In genomic region chr1:25033828-25034451, GRCh38 we compare ENCODE assay signal across 9 cellular contexts.
DNase-seq lines count a peak whose midpoint lies in the region; ATAC-seq and TF ChIP-seq lines count a peak whose summit lies in the region.
"Had no signal": no experiment of that assay in that cellular context is flagged by ENCODE, and none has a peak within 500 bp of the region (broad histone marks: within the 10 kb centered on the region; RNA-seq: fewer than 3 reads in every experiment).

No MANE protein-coding gene starts in this region.

- ATAC-seq in activated CD8-positive, alpha-beta T cell treated with anti-CD3 and anti-CD28 coated beads, Interleukin-2, amount 10 ng/mL, durations not matched to agents 7 days and 5 days = peak; percentile 2
- ATAC-seq in lung (ENCODE audit: insufficient read depth, low FRiP score) (no peak), GM21367 (IDR thresholded peaks at IDR 0.05; ENCODE audit: unreplicated experiment) (no peak)

- peak overlapping the region; percentile 37 for H3K4me3 Mint-ChIP-seq in activated CD8-positive, alpha-beta T cell treated with anti-CD3 and anti-CD28 coated beads, Interleukin-2, amount 10 ng/mL, durations not matched to agents 7 days and 5 days
- no peak overlapping the region for H3K4me3 Mint-ChIP-seq in progenitor cell of endocrine pancreas (ENCODE audit: low read depth)
- no peak overlapping the region for H3K4me3 Mint-ChIP-seq in glutamatergic neuron (ENCODE audit: unreplicated experiment)

- 28 to 58% methylated on average over 20 to 23 of the region's 23 CpGs for WGBS in lung, 2 donors

- H3K4me1 Mint-ChIP-seq in activated CD8-positive, alpha-beta T cell treated with anti-CD3 and anti-CD28 coated beads, Interleukin-2, amount 10 ng/mL, durations not matched to agents 7 days and 5 days (ENCODE audit: low read depth) = peaks cover 35% of the 10 kb centered on the region
- no peaks in the 10 kb centered on the region for H3K4me1 Mint-ChIP-seq in progenitor cell of endocrine pancreas (ENCODE audit: low read depth)
- no peaks in the 10 kb centered on the region for H3K4me1 Mint-ChIP-seq in glutamatergic neuron (ENCODE audit: low read depth, unreplicated experiment)

- H3K27ac ChIP-seq in BLaER1 (peak overlapping the region; percentile 83), lung (ENCODE audit: low read depth in 1 of 2, low read length in 1 of 2) (peak overlapping the region in 1 of 2 donors; percentile 20)
- H3K27ac ChIP-seq: thyroid gland had no signal

- H4K20me1 ChIP-seq in BLaER1 = no peaks in the 10 kb centered on the region

- no peaks in the 10 kb centered on the region for H3K36me3 ChIP-seq in BLaER1
- H3K36me3 ChIP-seq in lung (ENCODE audit: control insufficient read depth in 2 of 2, insufficient read depth in 2 of 2, low read length in 2 of 2) = no peaks in the 10 kb centered on the region
- H3K36me3 ChIP-seq: thyroid gland had no signal

- no peaks in the 10 kb centered on the region for H3K36me3 Mint-ChIP-seq in activated CD8-positive, alpha-beta T cell treated with anti-CD3 and anti-CD28 coated beads, Interleukin-2, amount 10 ng/mL, durations not matched to agents 7 days and 5 days (ENCODE audit: low read depth)
- H3K36me3 Mint-ChIP-seq in progenitor cell of endocrine pancreas (ENCODE audit: insufficient read depth) (no peaks in the 10 kb centered on the region), glutamatergic neuron (ENCODE audit: unreplicated experiment) (no peaks in the 10 kb centered on the region)

- H3K4me2 ChIP-seq in BLaER1 = peak overlapping the region; percentile 94

- no peak overlapping the region for H3K27ac Mint-ChIP-seq in activated CD8-positive, alpha-beta T cell treated with anti-CD3 and anti-CD28 coated beads, Interleukin-2, amount 10 ng/mL, durations not matched to agents 7 days and 5 days
- no peak overlapping the region for H3K27ac Mint-ChIP-seq in progenitor cell of endocrine pancreas
- no peak overlapping the region for H3K27ac Mint-ChIP-seq in glutamatergic neuron (ENCODE audit: unreplicated experiment)

- CTCF ChIA-PET in activated CD8-positive, alpha-beta T cell treated with anti-CD3 and anti-CD28 coated beads, Interleukin-2, amount 10 ng/mL, durations not matched to agents 7 days and 5 days (lab: Charles Lee) = interaction anchor here (0.7 to 9.2 kb wide), 18 partner anchors 11 to 186 kb away, joined by 3 to 225 read pairs (median 5); partner anchors contain the start of gene RUNX3

- no peaks in the 10 kb centered on the region for H3K27me3 Mint-ChIP-seq in activated CD8-positive, alpha-beta T cell treated with anti-CD3 and anti-CD28 coated beads, Interleukin-2, amount 10 ng/mL, durations not matched to agents 7 days and 5 days (ENCODE audit: low read depth)
- peaks cover 9% of the 10 kb centered on the region for H3K27me3 Mint-ChIP-seq in progenitor cell of endocrine pancreas
- H3K27me3 Mint-ChIP-seq in glutamatergic neuron (ENCODE audit: unreplicated experiment) = peaks cover 2% of the 10 kb centered on the region

- H3K27me3 ChIP-seq in BLaER1 (no peaks in the 10 kb centered on the region), lung (ENCODE audit: control insufficient read depth, insufficient read depth) (no peaks in the 10 kb centered on the region)
- H3K27me3 ChIP-seq: thyroid gland had no signal

- POLR2A ChIA-PET in activated CD8-positive, alpha-beta T cell treated with anti-CD3 and anti-CD28 coated beads, Interleukin-2, amount 10 ng/mL, durations not matched to agents 7 days and 5 days (lab: Charles Lee) = interaction anchor here (0.7 to 6.8 kb wide), 12 partner anchors 11 to 198 kb away, joined by 3 to 96 read pairs (median 4); partner anchors contain the start of gene SYF2

- H3K4me1 ChIP-seq in BLaER1 (peaks cover 76% of the 10 kb centered on the region), lung (ENCODE audit: control insufficient read depth in 2 of 2, insufficient read depth in 2 of 2, low read length in 2 of 2) (peaks cover 0 to 3% of the 10 kb centered on the region in 2 donors)

- H3K4me3 ChIP-seq in BLaER1 (0 out of 2 replicates have a peak overlapping the region, but pooled peaks have one; percentile 31), lung (no peak overlapping the region)
- H3K4me3 ChIP-seq: thyroid gland had no signal

- no peaks in the 10 kb centered on the region for H3K9me3 Mint-ChIP-seq in activated CD8-positive, alpha-beta T cell treated with anti-CD3 and anti-CD28 coated beads, Interleukin-2, amount 10 ng/mL, durations not matched to agents 7 days and 5 days (ENCODE audit: insufficient read depth)
- no peaks in the 10 kb centered on the region for H3K9me3 Mint-ChIP-seq in progenitor cell of endocrine pancreas (ENCODE audit: low read depth)
- peaks cover 3% of the 10 kb centered on the region for H3K9me3 Mint-ChIP-seq in glutamatergic neuron (ENCODE audit: unreplicated experiment)

- TF ChIP-seq CTCF in GM20000 (IDR thresholded peaks at IDR 0.05; ENCODE audit: extremely low read depth, missing control alignments) (no peak), lung (IDR thresholded peaks at IDR 0.05; ENCODE audit: control extremely low read depth, extremely low read depth) (no peak), progenitor cell of endocrine pancreas (IDR thresholded peaks at IDR 0.05; ENCODE audit: unreplicated experiment) (no peak), glutamatergic neuron (IDR thresholded peaks at IDR 0.05; ENCODE audit: partially characterized antibody, unreplicated experiment) (no peak)

- DNase-seq in GM20000 (ENCODE audit: low spot score) (peak; percentile 41), lung (ENCODE audit: low spot score) (peak; percentile 55), progenitor cell of endocrine pancreas (ENCODE audit: low spot score, unreplicated experiment) (no peak), NCI-H1105 (lab: John Stamatoyannopoulos, UW) (no peak), glutamatergic neuron (no peak)
- peak; percentile 67 for DNase-seq in activated CD8-positive, alpha-beta T cell treated with anti-CD3 and anti-CD28 coated beads, Interleukin-2, amount 10 ng/mL, durations not matched to agents 7 days and 5 days

- H3K9ac ChIP-seq in BLaER1 = peak overlapping the region; percentile 67; the same call in 1 of the 2 replicates

- H3K9me3 ChIP-seq in BLaER1 (no peaks in the 10 kb centered on the region), lung (ENCODE audit: control insufficient read depth in 2 of 2, insufficient read depth in 1 of 2, low read length in 1 of 2) (no peaks in the 10 kb centered on the region)
- H3K9me3 ChIP-seq: thyroid gland had no signal

Comparison
In these comparisons a context has a peak if more than half of its experiments do, and no peak if none do; other contexts are left out.
1. DNase-seq: peak in GM20000 (single experiment), activated CD8-positive, alpha-beta T cell treated with anti-CD3 and anti-CD28 coated beads, Interleukin-2, amount 10 ng/mL, durations not matched to agents 7 days and 5 days (single experiment) and lung (single experiment); none in progenitor cell of endocrine pancreas (single experiment), NCI-H1105 (single experiment) and glutamatergic neuron (single experiment).